1 cellular context compared by ENCODE assay signal in the genomic region with DNA sequence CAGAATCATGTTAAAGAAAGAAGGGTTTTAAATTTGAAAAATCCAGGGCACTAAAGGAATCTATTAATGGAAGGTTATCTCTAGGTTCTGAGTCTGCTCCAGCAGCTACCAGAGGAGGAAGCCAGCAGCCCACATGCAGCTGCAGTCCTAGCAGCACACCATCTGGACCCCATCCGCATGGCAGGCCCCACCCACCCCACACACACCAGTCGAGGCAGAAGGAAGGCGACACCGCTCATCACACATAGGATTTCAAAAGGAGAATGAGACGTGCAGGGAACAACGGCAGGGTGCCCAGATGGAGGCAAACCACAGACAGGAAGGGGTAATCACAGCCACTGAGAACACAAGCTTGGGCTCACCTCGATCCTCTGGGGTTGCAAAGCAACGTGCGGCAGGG.
TF ChIP-seq lines count a peak whose summit lies in the region.

No MANE protein-coding gene starts in this region.

TF ChIP-seq in GM23338, 12 proteins besides CTCF, POLR2A, EP300 and RAD21 (continued from another document):
- TF ChIP-seq ZNF462 (CRISPR knock-in tag; IDR thresholded peaks at IDR 0.05) (no peak), JUNB (IDR thresholded peaks at IDR 0.05; ENCODE audit: unreplicated experiment) (no peak), CREB1 (CRISPR knock-in tag; IDR thresholded peaks at IDR 0.05; ENCODE audit: low read depth) (no peak), ZNF114 (CRISPR knock-in tag; IDR thresholded peaks at IDR 0.05) (no peak), REST (IDR thresholded peaks at IDR 0.05; ENCODE audit: unreplicated experiment) (no peak), STAT1 (IDR thresholded peaks at IDR 0.05; ENCODE audit: unreplicated experiment) (no peak), EZH2phosphoT487 (IDR thresholded peaks at IDR 0.05; ENCODE audit: unreplicated experiment) (no peak), EZH2 (IDR thresholded peaks at IDR 0.05; ENCODE audit: low read depth, unreplicated experiment) (no peak), NANOG (IDR thresholded peaks at IDR 0.05; ENCODE audit: borderline replicate concordance) (no peak), ZNF331 (CRISPR knock-in tag; IDR thresholded peaks at IDR 0.05; ENCODE audit: low read depth) (no peak), POLR2AphosphoS5 (IDR thresholded peaks at IDR 0.05; ENCODE audit: low read depth) (no peak)
